ENCODE assay signal across 8 cellular contexts in genomic region chr13:78102121-78102677, GRCh38.
DNase-seq lines count a peak whose midpoint lies in the region; TF ChIP-seq lines count a peak whose summit lies in the region.

No MANE protein-coding gene starts in this region.

- H3K27me3 Mint-ChIP-seq in activated CD4-positive, alpha-beta memory T cell treated with anti-CD3 and anti-CD28 coated beads, Interleukin-2, amount 10 ng/mL, durations not matched to agents 7 days and 5 days, result peaks cover 3% of the 10 kb centered on the region

- no peaks in the 10 kb centered on the region for H3K9me3 Mint-ChIP-seq in activated CD4-positive, alpha-beta memory T cell treated with anti-CD3 and anti-CD28 coated beads, Interleukin-2, amount 10 ng/mL, durations not matched to agents 7 days and 5 days

- no peaks in the 10 kb centered on the region for H3K4me1 Mint-ChIP-seq in activated CD4-positive, alpha-beta memory T cell treated with anti-CD3 and anti-CD28 coated beads, Interleukin-2, amount 10 ng/mL, durations not matched to agents 7 days and 5 days

- H3K27ac ChIP-seq in HL-60 (replicated peaks), result no peak overlapping the region

- H3K27me3 ChIP-seq in HL-60 (ENCODE audit: insufficient read depth, poor library complexity, severe bottlenecking), result no peaks in the 10 kb centered on the region

- DNase-seq in GDM1 (lab: John Stamatoyannopoulos, UW), result peak; percentile 60
- peak; percentile 74 to 82 for DNase-seq in HL-60 (ENCODE audit: low read depth in 1 of 2, low spot score in 1 of 2)
- DNase-seq in cardiac fibroblast (ENCODE audit: low read depth in 2 of 2), result peak; percentile 91 to 93
- DNase-seq in myocyte (ENCODE audit: low read depth), result peak; percentile 71
- no peak for DNase-seq in DMS53 treated with DMSO at 0.1 percent for 48 hours (lab: John Stamatoyannopoulos, UW; ENCODE audit: unreplicated experiment)
- no peak for DNase-seq in C1 segment of cervical spinal cord (lab: John Stamatoyannopoulos, UW)
- no peak for DNase-seq in SW 1271 (lab: John Stamatoyannopoulos, UW)
- DNase-seq in activated CD4-positive, alpha-beta memory T cell treated with anti-CD3 and anti-CD28 coated beads, Interleukin-2, amount 10 ng/mL, durations not matched to agents 7 days and 5 days, result no peak

- H3K4me3 Mint-ChIP-seq in activated CD4-positive, alpha-beta memory T cell treated with anti-CD3 and anti-CD28 coated beads, Interleukin-2, amount 10 ng/mL, durations not matched to agents 7 days and 5 days, result no peak overlapping the region

- no peaks in the 10 kb centered on the region for H3K36me3 Mint-ChIP-seq in activated CD4-positive, alpha-beta memory T cell treated with anti-CD3 and anti-CD28 coated beads, Interleukin-2, amount 10 ng/mL, durations not matched to agents 7 days and 5 days (ENCODE audit: low read depth)

- no peak for TF ChIP-seq CTCF in HL-60 (IDR thresholded peaks at IDR 0.05; ENCODE audit: insufficient read depth, low read length)
- TF ChIP-seq CTCF in cardiac fibroblast (IDR thresholded peaks at IDR 0.05; ENCODE audit: low read depth, low read length), result no peak

- no peak overlapping the region for H3K27ac Mint-ChIP-seq in activated CD4-positive, alpha-beta memory T cell treated with anti-CD3 and anti-CD28 coated beads, Interleukin-2, amount 10 ng/mL, durations not matched to agents 7 days and 5 days

- CTCF ChIA-PET in activated CD4-positive, alpha-beta memory T cell treated with anti-CD3 and anti-CD28 coated beads, Interleukin-2, amount 10 ng/mL, durations not matched to agents 7 days and 5 days (lab: Charles Lee), result no interaction called here

- POLR2A ChIA-PET in activated CD4-positive, alpha-beta memory T cell treated with anti-CD3 and anti-CD28 coated beads, Interleukin-2, amount 10 ng/mL, durations not matched to agents 7 days and 5 days (lab: Charles Lee), result no interaction called here

- H3K4me3 ChIP-seq in HL-60 (replicated peaks; ENCODE audit: insufficient read depth, low read length) (no peak overlapping the region), cardiac fibroblast (replicated peaks in 1 of 2; ENCODE audit: low read depth in 2 of 2, low read length in 2 of 2) (no peak overlapping the region)

Comparison
In these comparisons a context has a peak if more than half of its experiments do, and no peak if none do; other contexts are left out.
1. DNase-seq: peak in GDM1 (single experiment), HL-60 (2 of 2), cardiac fibroblast (2 of 2) and myocyte (single experiment); none in DMS53 treated with DMSO at 0.1 percent for 48 hours (single experiment), C1 segment of cervical spinal cord (0 of 14), SW 1271 (0 of 2) and activated CD4-positive, alpha-beta memory T cell treated with anti-CD3 and anti-CD28 coated beads, Interleukin-2, amount 10 ng/mL, durations not matched to agents 7 days and 5 days (single experiment).